In the genomic region with DNA sequence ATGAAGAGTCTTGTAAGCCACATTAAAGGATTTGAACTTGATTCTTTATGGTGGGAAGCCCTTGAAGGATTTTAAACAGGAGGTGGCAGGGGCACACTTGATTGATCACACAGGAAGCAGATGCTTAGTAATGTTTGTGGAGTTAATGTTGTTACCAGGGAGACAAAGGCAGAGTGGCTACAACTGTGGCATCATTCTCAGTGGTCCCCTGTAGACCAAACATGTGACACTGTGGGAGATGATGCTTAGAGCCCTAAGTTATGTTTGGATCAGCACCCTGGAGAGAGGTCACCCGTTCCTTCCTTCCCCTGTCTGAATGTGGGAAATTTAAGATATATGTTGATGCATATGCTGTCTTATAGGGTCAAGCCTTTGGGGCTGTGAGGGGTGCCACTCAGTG, we compare ENCODE assay signal across 13 cellular contexts. TPM values are rescaled to one million over a fixed set of nuclear protein-coding genes. Genes with fewer than 3 reads are reported as not detected.
DNase-seq lines count a peak whose midpoint lies in the region; ATAC-seq and TF ChIP-seq lines count a peak whose summit lies in the region.
"Had no signal": no experiment of that assay in that cellular context is flagged by ENCODE, and none has a peak within 500 bp of the region (broad histone marks: within the 10 kb centered on the region; RNA-seq: fewer than 3 reads in every experiment).

No MANE protein-coding gene starts in this region.

- H3K36me3 Mint-ChIP-seq in memory B cell = peaks cover 9% of the 10 kb centered on the region
- H3K36me3 Mint-ChIP-seq in chondrocyte (ENCODE audit: low read depth) = peaks cover 1% of the 10 kb centered on the region

- H3K9me3 Mint-ChIP-seq in memory B cell = no peaks in the 10 kb centered on the region
- no peaks in the 10 kb centered on the region for H3K9me3 Mint-ChIP-seq in chondrocyte (ENCODE audit: low read depth)

- DNase-seq in NCI-H2081 (lab: John Stamatoyannopoulos, UW) (peak; percentile 19 to 51), NCI-H2081 treated with DMSO at 0.1 percent for 48 hours (lab: John Stamatoyannopoulos, UW) (no peak), T-helper 22 cell (ENCODE audit: low read depth) (peak; percentile 8), memory B cell (ENCODE audit: low spot score in 2 of 2) (peak in 1 of 2 donors; percentile 36), GDM1 (lab: John Stamatoyannopoulos, UW) (no peak), NCI-H446 treated with DMSO at 0.1 percent for 48 hours (lab: John Stamatoyannopoulos, UW) (no peak), chondrocyte (ENCODE audit: low spot score) (no peak)
- DNase-seq: cerebellar nuclear complex; gastrocnemius medialis; NCI-H1092 treated with DMSO at 0.1 percent for 48 hours; stimulated activated CD4-positive, alpha-beta T cell treated with anti-CD3 and anti-CD28 coated beads, Interleukin-12 subunit alpha, Interleukin-12 subunit beta, amount 100 ng/mL, for 4 hours had no signal

- peaks cover 49% of the 10 kb centered on the region for H3K4me1 Mint-ChIP-seq in memory B cell
- peaks cover 15% of the 10 kb centered on the region for H3K4me1 Mint-ChIP-seq in chondrocyte (ENCODE audit: low read depth)

- ATAC-seq in HG03354 (IDR thresholded peaks at IDR 0.05; ENCODE audit: poor library complexity, severe bottlenecking, unreplicated experiment) (peak; percentile 48), memory B cell (ENCODE audit: low read depth) (peak; percentile 96)
- ATAC-seq: gastrocnemius medialis, Right ventricle myocardium inferior had no signal

- no peak for TF ChIP-seq CTCF in chondrocyte (IDR thresholded peaks at IDR 0.05)

- no peak overlapping the region for H3K4me3 Mint-ChIP-seq in memory B cell
- no peak overlapping the region for H3K4me3 Mint-ChIP-seq in chondrocyte (ENCODE audit: unreplicated experiment)

- peak overlapping the region; percentile 93 for H3K27ac Mint-ChIP-seq in memory B cell
- no peak overlapping the region for H3K27ac Mint-ChIP-seq in chondrocyte (ENCODE audit: unreplicated experiment)

- H3K27me3 Mint-ChIP-seq in memory B cell (no peaks in the 10 kb centered on the region), chondrocyte (ENCODE audit: low read depth) (no peaks in the 10 kb centered on the region)

RNA-seq across cellular contexts. Expression of a gene that starts 53.2 kb away (rescaled TPM):
- total RNA-seq in chondrocyte = 49.4 to 152 TPM (median 148 TPM) in 3 replicates

Comparison
In these comparisons a context has a peak if more than half of its experiments do, and no peak if none do; other contexts are left out.
1. DNase-seq: peak in NCI-H2081 (2 of 2) and T-helper 22 cell (single experiment); none in NCI-H2081 treated with DMSO at 0.1 percent for 48 hours (single experiment), GDM1 (single experiment), NCI-H446 treated with DMSO at 0.1 percent for 48 hours (single experiment) and chondrocyte (single experiment).